13 cellular contexts compared by ENCODE assay signal in the genomic region with DNA sequence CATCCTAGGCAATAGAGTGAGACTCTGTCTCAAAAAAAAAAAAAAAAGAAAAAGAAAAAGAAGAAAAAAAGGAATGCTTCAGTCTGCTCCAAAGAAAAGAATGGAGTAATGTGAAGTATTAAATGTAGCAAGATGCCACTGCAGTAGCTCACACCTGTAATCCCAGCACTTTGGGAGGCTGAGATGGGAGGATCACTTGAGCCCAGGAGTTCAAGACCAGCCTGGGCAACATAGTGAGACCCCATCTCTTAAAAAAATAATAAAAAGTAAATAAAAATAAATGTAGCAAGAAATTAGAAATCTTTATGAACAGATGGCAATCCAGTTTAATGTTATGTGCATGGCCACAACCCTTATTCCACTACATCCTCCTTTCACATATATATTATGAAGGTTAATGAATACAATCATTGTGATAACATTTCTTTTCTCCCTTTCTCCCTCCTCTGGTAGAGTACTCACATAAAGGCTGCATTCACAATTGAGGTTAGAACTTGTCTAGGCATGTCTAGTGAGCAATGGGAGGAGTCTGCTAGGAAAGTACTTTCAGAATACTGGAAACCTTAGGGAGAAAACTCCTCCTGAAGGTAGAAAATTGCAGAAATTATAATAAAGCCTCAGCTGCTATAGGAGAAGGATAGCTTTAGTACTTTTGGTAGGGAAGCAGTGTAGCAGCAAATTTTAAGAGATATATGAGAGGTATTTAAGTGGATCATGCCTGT. TPM values are rescaled to one million over a fixed set of nuclear protein-coding genes. Genes with fewer than 3 reads are reported as not detected.
DNase-seq lines count a peak whose midpoint lies in the region; TF ChIP-seq lines count a peak whose summit lies in the region.
"Had no signal": no experiment of that assay in that cellular context is flagged by ENCODE, and none has a peak within 500 bp of the region (broad histone marks: within the 10 kb centered on the region; RNA-seq: fewer than 3 reads in every experiment).

No MANE protein-coding gene starts in this region.

- no peak overlapping the region for H3K23ac ChIP-seq in neuronal stem cell (ENCODE audit: low read depth, low read length, poor library complexity)

- peak; percentile 8 for DNase-seq in NCI-H510A (lab: John Stamatoyannopoulos, UW)
- DNase-seq in NCI-H510A treated with DMSO at 0.1 percent for 48 hours (lab: John Stamatoyannopoulos, UW) = no peak
- DNase-seq in MV-4-11 (lab: John Stamatoyannopoulos, UW) = peak; percentile 42
- DNase-seq in choroid plexus epithelial cell (ENCODE audit: low read depth) = peak; percentile 91
- DNase-seq in neuronal stem cell (ENCODE audit: low spot score) = no peak
- no peak for DNase-seq in activated CD8-positive, alpha-beta memory T cell treated with anti-CD3 and anti-CD28 coated beads, Interleukin-2, amount 50 U/mL, for 48 hours
- no peak for DNase-seq in HCEC 1CT
- no peak for DNase-seq in CD8-positive, alpha-beta memory T cell
- DNase-seq: activated T-cell treated with anti-CD3 and anti-CD28 coated beads, Interleukin-2, amount 50 U/mL, for 4 hours; stimulated activated CD4-positive, alpha-beta T cell treated with anti-CD3 and anti-CD28 coated beads, Interleukin-1b, Interleukin-23, amount 100 ng/mL, for 48 hours; SW 1271; uterus had no signal

- H4K91ac ChIP-seq in neuronal stem cell (ENCODE audit: low read depth, low read length, poor library complexity) = no peak overlapping the region

- H3K36me3 Mint-ChIP-seq in CD8-positive, alpha-beta memory T cell = peaks cover 0 to 6% (median 0%) of the 10 kb centered on the region in 3 donors
- H3K36me3 Mint-ChIP-seq: CD14-positive monocyte had no signal

- H3K4me1 ChIP-seq in neuronal stem cell (ENCODE audit: control insufficient read depth in 2 of 2, insufficient read depth in 1 of 2, low read depth in 1 of 2, low read length in 2 of 2) = peaks cover 0 to 4% of the 10 kb centered on the region in 2 donors
- H3K4me1 ChIP-seq in CD8-positive, alpha-beta memory T cell (ENCODE audit: insufficient read depth, low read length) = no peaks in the 10 kb centered on the region
- H3K4me1 ChIP-seq: uterus had no signal

- H3K4ac ChIP-seq in neuronal stem cell (ENCODE audit: low read length) = no peak overlapping the region

- no peaks in the 10 kb centered on the region for H3K79me1 ChIP-seq in neuronal stem cell (ENCODE audit: low read depth, low read length)

- H2AK5ac ChIP-seq in neuronal stem cell (ENCODE audit: low read depth, low read length) = no peak overlapping the region

- peaks cover 0 to 2% of the 10 kb centered on the region in 2 donors for H3K27me3 Mint-ChIP-seq in CD8-positive, alpha-beta memory T cell

- H3K4me3 ChIP-seq in choroid plexus epithelial cell (ENCODE audit: low read depth, low read length) (no peak overlapping the region), neuronal stem cell (ENCODE audit: low read length in 2 of 2) (no peak overlapping the region)
- H3K4me3 ChIP-seq in CD8-positive, alpha-beta memory T cell (ENCODE audit: low read length) = no peak overlapping the region
- H3K4me3 ChIP-seq: uterus had no signal

- no peak overlapping the region for H3K4me2 ChIP-seq in neuronal stem cell (ENCODE audit: insufficient read depth, low read length, poor library complexity, severe bottlenecking)

- H3K27me3 ChIP-seq in neuronal stem cell (ENCODE audit: control insufficient read depth in 3 of 3, insufficient read depth in 3 of 3, low read depth in 1 of 3, low read length in 3 of 3) = no peaks in the 10 kb centered on the region
- no peaks in the 10 kb centered on the region for H3K27me3 ChIP-seq in CD8-positive, alpha-beta memory T cell (ENCODE audit: insufficient read depth, low read length, poor library complexity, severe bottlenecking)
- H3K27me3 ChIP-seq: uterus had no signal

- H3K18ac ChIP-seq in neuronal stem cell (ENCODE audit: low read length) = no peak overlapping the region

- no peak overlapping the region for H3K27ac ChIP-seq in neuronal stem cell (replicated peaks; ENCODE audit: low read length)
- H3K27ac ChIP-seq in CD8-positive, alpha-beta memory T cell (ENCODE audit: low read depth, low read length) = no peak overlapping the region
- H3K27ac ChIP-seq: uterus had no signal

- H3K9me3 Mint-ChIP-seq in CD8-positive, alpha-beta memory T cell = no peaks in the 10 kb centered on the region
- H3K9me3 Mint-ChIP-seq: activated T-cell treated with anti-CD3 and anti-CD28 coated beads, Interleukin-2, amount 50 U/mL, for 4 hours; CD14-positive monocyte had no signal

- POLR2A ChIA-PET in CD8-positive, alpha-beta memory T cell (lab: Charles Lee) = no interaction called here

- H3K9ac ChIP-seq in neuronal stem cell (ENCODE audit: low read depth, low read length, poor library complexity) = no peak overlapping the region

- H2AFZ ChIP-seq in neuronal stem cell (ENCODE audit: low read length) = peak overlapping the region; percentile 56

- H4K8ac ChIP-seq in neuronal stem cell (ENCODE audit: low read depth, low read length) = no peak overlapping the region

- H2BK12ac ChIP-seq in neuronal stem cell (ENCODE audit: low read length) = no peak overlapping the region

- no peaks in the 10 kb centered on the region for H3K36me3 ChIP-seq in neuronal stem cell (replicated peaks in 1 of 2; ENCODE audit: control insufficient read depth in 2 of 2, insufficient read depth in 2 of 2, low read length in 2 of 2)
- H3K36me3 ChIP-seq in CD8-positive, alpha-beta memory T cell (ENCODE audit: insufficient read depth, low read length) = no peaks in the 10 kb centered on the region
- H3K36me3 ChIP-seq: uterus had no signal

- no peak overlapping the region for H3K27ac Mint-ChIP-seq in CD8-positive, alpha-beta memory T cell
- H3K27ac Mint-ChIP-seq: CD14-positive monocyte had no signal

- no peak overlapping the region for H3K14ac ChIP-seq in neuronal stem cell (ENCODE audit: low read length)

- no peaks in the 10 kb centered on the region for H3K4me1 Mint-ChIP-seq in CD8-positive, alpha-beta memory T cell

- CTCF ChIA-PET in CD8-positive, alpha-beta memory T cell (lab: Charles Lee) = no interaction called here

- TF ChIP-seq CTCF in choroid plexus epithelial cell (conservative IDR thresholded peaks at IDR 0.05; ENCODE audit: low read depth, low read length) = peak; percentile 19

- no peaks in the 10 kb centered on the region for H3K9me3 ChIP-seq in neuronal stem cell (replicated peaks in 1 of 2; ENCODE audit: control insufficient read depth in 2 of 2, insufficient read depth in 1 of 2, low read depth in 1 of 2, low read length in 2 of 2)
- no peaks in the 10 kb centered on the region for H3K9me3 ChIP-seq in CD8-positive, alpha-beta memory T cell (ENCODE audit: low read length)
- H3K9me3 ChIP-seq: uterus had no signal

- no peak overlapping the region for H2BK15ac ChIP-seq in neuronal stem cell (ENCODE audit: low read length)

- H2BK120ac ChIP-seq in neuronal stem cell (ENCODE audit: low read depth, low read length) = no peak overlapping the region

- H3K4me3 Mint-ChIP-seq in CD8-positive, alpha-beta memory T cell = no peak overlapping the region
- H3K4me3 Mint-ChIP-seq: activated T-cell treated with anti-CD3 and anti-CD28 coated beads, Interleukin-2, amount 50 U/mL, for 4 hours; CD14-positive monocyte had no signal

- H2BK5ac ChIP-seq in neuronal stem cell (ENCODE audit: low read length) = no peak overlapping the region

RNA-seq across cellular contexts. Expression of a gene that starts 20.4 kb away (rescaled TPM):
- 0.60 TPM for polyA plus RNA-seq in neuronal stem cell (2013, experiment 1 of 2)
- 0.53 TPM for polyA plus RNA-seq in neuronal stem cell (2013, experiment 2 of 2)
- 1 to 10 TPM in 1 of 2 experiments, under 1 TPM in 1; 0.80 to 1.1 TPM for total RNA-seq in CD8-positive, alpha-beta memory T cell
- 0.39 TPM for polyA plus RNA-seq in CD8-positive, alpha-beta memory T cell

RNA-seq across cellular contexts. Expression of a gene that starts 20.5 kb away (rescaled TPM):
- 21.3 TPM for polyA plus RNA-seq in neuronal stem cell (2013, experiment 1 of 2)
- 24.0 TPM for polyA plus RNA-seq in neuronal stem cell (2013, experiment 2 of 2)
- total RNA-seq in CD8-positive, alpha-beta memory T cell = 10 to 100 TPM; 49.5 to 50.6 TPM
- polyA plus RNA-seq in CD8-positive, alpha-beta memory T cell = 29.1 TPM

RNA-seq across cellular contexts. Expression of a gene that starts 24.9 kb away (rescaled TPM):
- polyA plus RNA-seq in neuronal stem cell (2013, experiment 1 of 2) = 32.9 TPM
- polyA plus RNA-seq in neuronal stem cell (2013, experiment 2 of 2) = 32.5 TPM
- 10 to 100 TPM; 60.7 to 62.3 TPM for total RNA-seq in CD8-positive, alpha-beta memory T cell
- polyA plus RNA-seq in CD8-positive, alpha-beta memory T cell = 47.2 TPM

Comparison
In these comparisons a context has a peak if more than half of its experiments do, and no peak if none do; other contexts are left out.
1. DNase-seq: peak in NCI-H510A (single experiment), MV-4-11 (single experiment) and choroid plexus epithelial cell (single experiment); none in NCI-H510A treated with DMSO at 0.1 percent for 48 hours (single experiment), neuronal stem cell (single experiment), activated CD8-positive, alpha-beta memory T cell treated with anti-CD3 and anti-CD28 coated beads, Interleukin-2, amount 50 U/mL, for 48 hours (single experiment), HCEC 1CT (single experiment) and CD8-positive, alpha-beta memory T cell (0 of 5).